Comparison of ENCODE assay signal across 26 cellular contexts in genomic region chr1:29327223-29327935, GRCh38.
DNase-seq lines count a peak whose midpoint lies in the region; ATAC-seq and TF ChIP-seq lines count a peak whose summit lies in the region.
"Had no signal": no experiment of that assay in that cellular context is flagged by ENCODE, and none has a peak within 500 bp of the region (broad histone marks: within the 10 kb centered on the region; RNA-seq: fewer than 3 reads in every experiment).

No MANE protein-coding gene starts in this region.

- H3K9me3 ChIP-seq in osteoblast (ENCODE audit: low read depth, low read length) (no peaks in the 10 kb centered on the region), sigmoid colon (no peaks in the 10 kb centered on the region), upper lobe of right lung (no peaks in the 10 kb centered on the region)
- H3K9me3 ChIP-seq: BE2C, BLaER1 had no signal

- no peaks in the 10 kb centered on the region for H3K4me1 ChIP-seq in osteoblast (ENCODE audit: insufficient read depth, low read length)
- no peaks in the 10 kb centered on the region for H3K4me1 ChIP-seq in sigmoid colon
- no peaks in the 10 kb centered on the region for H3K4me1 ChIP-seq in upper lobe of right lung
- H3K4me1 ChIP-seq: BE2C had no signal

- H3K4me1 Mint-ChIP-seq in activated CD8-positive, alpha-beta memory T cell treated with anti-CD3 and anti-CD28 coated beads, Interleukin-2, amount 10 ng/mL, durations not matched to agents 7 days and 5 days = no peaks in the 10 kb centered on the region
- H3K4me1 Mint-ChIP-seq: CD14-positive monocyte; CD4-positive, alpha-beta memory T cell; CD4-positive, CD25-positive, alpha-beta regulatory T cell; CD8-positive, alpha-beta memory T cell had no signal

- WGBS in sigmoid colon, 2 donors = 93 to 95% methylated on average over 9 of the region's 9 CpGs

- H3K27ac ChIP-seq in osteoblast (ENCODE audit: low read depth, low read length) (no peak overlapping the region), sigmoid colon (no peak overlapping the region), upper lobe of right lung (no peak overlapping the region)
- H3K27ac ChIP-seq: BLaER1 had no signal

- H3K36me3 Mint-ChIP-seq in activated CD8-positive, alpha-beta memory T cell treated with anti-CD3 and anti-CD28 coated beads, Interleukin-2, amount 10 ng/mL, durations not matched to agents 7 days and 5 days = no peaks in the 10 kb centered on the region
- H3K36me3 Mint-ChIP-seq: CD14-positive monocyte; CD4-positive, alpha-beta memory T cell; CD4-positive, CD25-positive, alpha-beta regulatory T cell; CD8-positive, alpha-beta memory T cell had no signal

- in situ Hi-C loops in GM13976 (cut with MboI; ENCODE audit: low sequenced_read_pairs, unreplicated experiment) = no loop called here

- no peak overlapping the region for H3K4me2 ChIP-seq in osteoblast (ENCODE audit: insufficient read depth, low read length)
- H3K4me2 ChIP-seq: BLaER1 had no signal

- TF ChIP-seq POLR2A in sigmoid colon (IDR thresholded peaks at IDR 0.05) = no peak

- H3K36me3 ChIP-seq in osteoblast (ENCODE audit: insufficient read depth, low read length) = no peaks in the 10 kb centered on the region
- H3K36me3 ChIP-seq in sigmoid colon = peaks cover 0 to 12% (median 0%) of the 10 kb centered on the region in 4 donors
- H3K36me3 ChIP-seq in upper lobe of right lung = no peaks in the 10 kb centered on the region
- H3K36me3 ChIP-seq: BE2C, BLaER1 had no signal

- intact Hi-C loops in sigmoid colon (cut with DNase I) = no loop called here
- intact Hi-C loops in upper lobe of right lung (cut with DNase I) = no loop called here

- no peak for TF ChIP-seq CTCF in osteoblast (IDR thresholded peaks at IDR 0.05; ENCODE audit: extremely low read depth, low read depth, low read length)
- TF ChIP-seq CTCF in sigmoid colon (IDR thresholded peaks at IDR 0.05) = no peak
- no peak for TF ChIP-seq CTCF in upper lobe of right lung (IDR thresholded peaks at IDR 0.05)
- TF ChIP-seq CTCF in GM13976 (IDR thresholded peaks at IDR 0.05; ENCODE audit: borderline replicate concordance, control extremely low read depth, extremely low read depth, insufficient read depth, missing control alignments) = no peak

- H2AFZ ChIP-seq in osteoblast (ENCODE audit: low read length) = no peak overlapping the region

- H3K9me3 Mint-ChIP-seq in activated CD8-positive, alpha-beta memory T cell treated with anti-CD3 and anti-CD28 coated beads, Interleukin-2, amount 10 ng/mL, durations not matched to agents 7 days and 5 days (ENCODE audit: low read depth) = no peaks in the 10 kb centered on the region
- H3K9me3 Mint-ChIP-seq: CD14-positive monocyte; CD4-positive, CD25-positive, alpha-beta regulatory T cell had no signal

- H3K27me3 ChIP-seq in osteoblast (ENCODE audit: insufficient read depth, low read length) (no peaks in the 10 kb centered on the region), sigmoid colon (no peaks in the 10 kb centered on the region), upper lobe of right lung (no peaks in the 10 kb centered on the region)
- H3K27me3 ChIP-seq: BE2C, BLaER1 had no signal

- DNase-seq in left lobe of liver (ENCODE audit: low spot score) (no peak), osteoblast (ENCODE audit: insufficient read length, low spot score, missing footprints) (peak; percentile 39), sigmoid colon (peak; percentile 46), upper lobe of right lung (peak; percentile 52), GM13976 (ENCODE audit: low spot score) (no peak), NCI-H226 (no peak)
- no peak for DNase-seq in activated CD8-positive, alpha-beta memory T cell treated with anti-CD3 and anti-CD28 coated beads, Interleukin-2, amount 10 ng/mL, durations not matched to agents 7 days and 5 days
- DNase-seq: 8988T; ACHN; BE2C; C1 segment of cervical spinal cord; CD4-positive, alpha-beta memory T cell; CD4-positive, CD25-positive, alpha-beta regulatory T cell; CD8-positive, alpha-beta memory T cell; COR-L47; DMS 273 treated with DMSO at 0.1 percent for 48 hours; DMS153; DMS53; DMS79; DND-41; EL; GDM1 had no signal

- H4K20me1 ChIP-seq in osteoblast (ENCODE audit: insufficient read depth, low read length) = no peaks in the 10 kb centered on the region
- H4K20me1 ChIP-seq: BLaER1 had no signal

- no peak overlapping the region for H3K27ac Mint-ChIP-seq in activated CD8-positive, alpha-beta memory T cell treated with anti-CD3 and anti-CD28 coated beads, Interleukin-2, amount 10 ng/mL, durations not matched to agents 7 days and 5 days
- H3K27ac Mint-ChIP-seq: CD14-positive monocyte; CD4-positive, alpha-beta memory T cell; CD4-positive, CD25-positive, alpha-beta regulatory T cell; CD8-positive, alpha-beta memory T cell had no signal

- no peak overlapping the region for H3K4me3 Mint-ChIP-seq in activated CD8-positive, alpha-beta memory T cell treated with anti-CD3 and anti-CD28 coated beads, Interleukin-2, amount 10 ng/mL, durations not matched to agents 7 days and 5 days
- H3K4me3 Mint-ChIP-seq: CD14-positive monocyte; CD4-positive, alpha-beta memory T cell; CD4-positive, CD25-positive, alpha-beta regulatory T cell; CD8-positive, alpha-beta memory T cell had no signal

- ATAC-seq in left lobe of liver = peak; percentile 61
- ATAC-seq in upper lobe of right lung = no peak
- no peak for ATAC-seq in activated CD8-positive, alpha-beta memory T cell treated with anti-CD3 and anti-CD28 coated beads, Interleukin-2, amount 10 ng/mL, durations not matched to agents 7 days and 5 days
- ATAC-seq in GM19452 (IDR thresholded peaks at IDR 0.05; ENCODE audit: unreplicated experiment) = no peak
- ATAC-seq: GM12878 had no signal

- H3K79me2 ChIP-seq in osteoblast (ENCODE audit: insufficient read depth, low read length) = no peaks in the 10 kb centered on the region

- H3K4me3 ChIP-seq in osteoblast (ENCODE audit: insufficient read depth, low read length) (no peak overlapping the region), sigmoid colon (no peak overlapping the region), upper lobe of right lung (no peak overlapping the region)
- H3K4me3 ChIP-seq: BLaER1, GM12878 had no signal

- peaks cover 4% of the 10 kb centered on the region for H3K27me3 Mint-ChIP-seq in activated CD8-positive, alpha-beta memory T cell treated with anti-CD3 and anti-CD28 coated beads, Interleukin-2, amount 10 ng/mL, durations not matched to agents 7 days and 5 days

- CTCF ChIA-PET in activated CD8-positive, alpha-beta memory T cell treated with anti-CD3 and anti-CD28 coated beads, Interleukin-2, amount 10 ng/mL, durations not matched to agents 7 days and 5 days (lab: Charles Lee) = interaction anchor here (1.0 kb wide), 1 partner anchor 13 kb away, joined by 3 read pairs; no protein-coding TSS in a partner anchor

- no peak for TF ChIP-seq EP300 in sigmoid colon (IDR thresholded peaks at IDR 0.05)

Comparison
In these comparisons a context has a peak if more than half of its experiments do, and no peak if none do; other contexts are left out.
1. DNase-seq: peak in osteoblast (single experiment), sigmoid colon (single experiment) and upper lobe of right lung (single experiment); none in left lobe of liver (single experiment), GM13976 (single experiment), activated CD8-positive, alpha-beta memory T cell treated with anti-CD3 and anti-CD28 coated beads, Interleukin-2, amount 10 ng/mL, durations not matched to agents 7 days and 5 days (single experiment) and NCI-H226 (single experiment).